Comparison of ENCODE assay signal across 16 cellular contexts in the genomic region with DNA sequence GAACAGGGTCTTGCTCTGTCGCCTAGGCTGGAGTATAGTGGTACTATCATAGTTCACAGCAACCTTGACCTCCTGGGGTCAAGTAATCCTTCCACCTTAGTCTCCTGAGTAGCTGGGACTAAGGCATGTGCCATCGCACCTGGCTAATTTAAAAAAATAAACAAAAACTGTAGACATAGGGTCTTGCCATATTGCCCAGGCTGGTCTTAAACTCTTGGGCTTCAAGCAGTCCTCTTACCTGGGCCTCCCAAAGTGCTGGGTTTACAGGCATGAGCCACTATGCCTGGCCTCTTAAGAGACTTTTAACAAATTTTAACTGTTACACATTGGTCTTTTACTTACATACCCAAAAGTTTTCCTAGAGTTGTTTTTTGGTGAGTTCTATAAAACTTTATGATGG. TPM values are rescaled to one million over a fixed set of nuclear protein-coding genes. Genes with fewer than 3 reads are reported as not detected.
A peak's percentile ranks its signal among the peaks of the same experiment; 100 is the strongest.
DNase-seq lines count a peak whose midpoint lies in the region; ATAC-seq, FAIRE-seq and TF ChIP-seq lines count a peak whose summit lies in the region.
"Had no signal": no experiment of that assay in that cellular context is flagged by ENCODE, and none has a peak within 500 bp of the region (broad histone marks: within the 10 kb centered on the region; RNA-seq: fewer than 3 reads in every experiment).

No MANE protein-coding gene starts in this region.

- no peak for TF ChIP-seq RAD21 in K562 (CRISPR knock-in tag; conservative IDR thresholded peaks at IDR 0.05 in 1 of 2, IDR thresholded peaks at IDR 0.05 in 1 of 2)

- no peak for TF ChIP-seq POLR2A in K562 (conservative IDR thresholded peaks at IDR 0.05)

- H3K27ac ChIP-seq in GM23338 (ENCODE audit: low read depth): no peak overlapping the region
- H3K27ac ChIP-seq in OCI-LY7 (ENCODE audit: low read depth, low read length, poor library complexity, severe bottlenecking): no peak overlapping the region
- peak overlapping the region; percentile 17; the same call in 1 of the 3 replicates for H3K27ac ChIP-seq in K562 (ENCODE audit: extremely low read depth, low read depth, low read length)
- H3K27ac ChIP-seq: BLaER1 treated with 17β-estradiol and CSF1 and Interleukin-3, amounts not matched to agents 10 nM and 100 nM had no signal

- H4K20me1 ChIP-seq in GM23338 (replicated peaks; ENCODE audit: insufficient read depth) (peaks cover 36% of the 10 kb centered on the region), OCI-LY7 (ENCODE audit: insufficient read depth, low read length) (peaks cover 33% of the 10 kb centered on the region), K562 (replicated peaks; ENCODE audit: control insufficient read depth, insufficient read depth, low read length) (peaks cover 11% of the 10 kb centered on the region)

- WGBS in K562 (ENCODE audit: insufficient coverage, low coverage, missing lambda C conversion rate): 26% methylated on average over 2 of the region's 2 CpGs

- H3K4me3 ChIP-seq in GM23338 (no peak overlapping the region), OCI-LY7 (ENCODE audit: low read depth, low read length, poor library complexity, severe bottlenecking) (no peak overlapping the region), K562 (no peak overlapping the region)
- H3K4me3 ChIP-seq: BLaER1 treated with 17β-estradiol and CSF1 and Interleukin-3, amounts not matched to agents 10 nM and 100 nM had no signal

- peaks cover 3% of the 10 kb centered on the region for H3K27me3 Mint-ChIP-seq in GM23338 (ENCODE audit: insufficient read depth, low read depth, poor library complexity)
- H3K27me3 Mint-ChIP-seq: B cell had no signal

- H3K4me3 Mint-ChIP-seq in GM23338: no peak overlapping the region
- H3K4me3 Mint-ChIP-seq: B cell; CD8-positive, alpha-beta T cell; H9 had no signal

- no peaks in the 10 kb centered on the region for H3F3A ChIP-seq in GM23338 (replicated peaks; ENCODE audit: low read depth)

- H3K36me3 ChIP-seq in GM23338 (ENCODE audit: insufficient read depth): no peaks in the 10 kb centered on the region
- peaks cover 26% of the 10 kb centered on the region for H3K36me3 ChIP-seq in OCI-LY7 (ENCODE audit: insufficient read depth, low read length)
- H3K36me3 ChIP-seq in K562 (ENCODE audit: control insufficient read depth, insufficient read depth, low read length): peaks cover 10% of the 10 kb centered on the region

- CTCF ChIA-PET in OCI-LY7 (lab: Charles Lee; ENCODE audit: unreplicated experiment) (no interaction called here), K562 (lab: Yijun Ruan, JAX; ENCODE audit: low intra/inter-chr PET ratio) (no interaction called here)

- no peaks in the 10 kb centered on the region for H3K9me3 Mint-ChIP-seq in GM23338
- H3K9me3 Mint-ChIP-seq: CD8-positive, alpha-beta T cell; H9 had no signal

- H3K4me2 ChIP-seq in GM23338: no peak overlapping the region
- H3K4me2 ChIP-seq in OCI-LY7 (ENCODE audit: low read length): 0 out of 2 replicates have a peak overlapping the region, but pooled peaks have one; percentile 24
- no peak overlapping the region for H3K4me2 ChIP-seq in K562 (ENCODE audit: insufficient read depth, low read length)
- H3K4me2 ChIP-seq: BLaER1 treated with 17β-estradiol and CSF1 and Interleukin-3, amounts not matched to agents 10 nM and 100 nM had no signal

- DNase-seq in GM23338 (ENCODE audit: low spot score) (no peak), OCI-LY7 (ENCODE audit: low spot score) (no peak), K562 (ENCODE audit: extremely low read depth in 1 of 4, low spot score in 3 of 4) (no peak), NCI-H1436 treated with DMSO at 0.1 percent for 48 hours (lab: John Stamatoyannopoulos, UW) (no peak)
- no peak for DNase-seq in effector CD8-positive, alpha-beta T cell (lab: John Stamatoyannopoulos, UW)
- DNase-seq: CD8-positive, alpha-beta T cell; DMS 273 treated with DMSO at 0.1 percent for 48 hours; DMS53; DND-41; EL; GOT3; H9 had no signal

- no peaks in the 10 kb centered on the region for H3K27me3 ChIP-seq in GM23338 (ENCODE audit: insufficient read depth)
- H3K27me3 ChIP-seq in K562 (ENCODE audit: control insufficient read depth in 2 of 2, insufficient read depth in 2 of 2, low read length in 2 of 2): no peaks in the 10 kb centered on the region
- H3K27me3 ChIP-seq: BLaER1 treated with 17β-estradiol and CSF1 and Interleukin-3, amounts not matched to agents 10 nM and 100 nM had no signal

- ATAC-seq in GM23338: peak; percentile 23; the same call in 1 of the 3 replicates
- ATAC-seq in K562: peak; percentile 32
- no peak for ATAC-seq in GM18517 (IDR thresholded peaks at IDR 0.05; ENCODE audit: unreplicated experiment)
- ATAC-seq: CD8-positive, alpha-beta T cell had no signal

- peaks cover 5% of the 10 kb centered on the region; the same call in 1 of the 3 replicates for H3K36me3 Mint-ChIP-seq in GM23338 (ENCODE audit: low read depth)

- POLR2A ChIA-PET in OCI-LY7 (lab: Charles Lee) (interaction anchor here (0.7 kb wide), 1 partner anchor 821 kb away, joined by 11 read pairs; no protein-coding TSS in a partner anchor), K562 (lab: Yijun Ruan, JAX) (no interaction called here)

- H3K4me1 ChIP-seq in GM23338 (ENCODE audit: insufficient read depth) (peaks cover 43% of the 10 kb centered on the region), OCI-LY7 (ENCODE audit: insufficient read depth, low read length, poor library complexity, severe bottlenecking) (peaks cover 28% of the 10 kb centered on the region), K562 (replicated peaks in 1 of 2; ENCODE audit: control insufficient read depth in 2 of 2, insufficient read depth in 2 of 2, low read length in 2 of 2) (peaks cover 2 to 19% of the 10 kb centered on the region in 2 experiments; a peak in 4 of 5 replicates)

- H3K9me3 ChIP-seq in OCI-LY7 (ENCODE audit: low read length): peaks cover 6% of the 10 kb centered on the region; the same call in 1 of the 2 replicates
- no peaks in the 10 kb centered on the region for H3K9me3 ChIP-seq in K562 (replicated peaks; ENCODE audit: control insufficient read depth, insufficient read depth, low read depth, low read length)

- peaks cover 42% of the 10 kb centered on the region for H3K4me1 Mint-ChIP-seq in GM23338

- H2AFZ ChIP-seq in GM23338 (no peak overlapping the region), OCI-LY7 (ENCODE audit: low read length) (no peak overlapping the region), K562 (ENCODE audit: low read depth, low read length) (no peak overlapping the region)

- in situ Hi-C loops in K562 (cut with MboI): no loop called here

- BruUV-seq in OCI-LY7 (replicated peaks; lab: Mats Ljungman, UMichigan) (no TSS peak), K562 (replicated peaks; lab: Mats Ljungman, UMichigan) (no TSS peak)

- TF ChIP-seq CTCF in GM23338 (conservative IDR thresholded peaks at IDR 0.05; ENCODE audit: low read depth in 2 of 2) (no peak), OCI-LY7 (conservative IDR thresholded peaks at IDR 0.05; ENCODE audit: low read length) (no peak), K562 (IDR thresholded peaks at IDR 0.05 in 2 of 3, conservative IDR thresholded peaks at IDR 0.05 in 1 of 3; ENCODE audit: insufficient read depth in 2 of 3, low read depth in 1 of 3, low read length in 3 of 3) (no peak)

- H3K79me2 ChIP-seq in GM23338 (replicated peaks; ENCODE audit: insufficient read depth): peaks cover 100% of the 10 kb centered on the region
- H3K79me2 ChIP-seq in OCI-LY7 (ENCODE audit: insufficient read depth, low read depth, low read length): peaks cover 100% of the 10 kb centered on the region
- H3K79me2 ChIP-seq in K562 (ENCODE audit: control insufficient read depth, insufficient read depth, low read length): peaks cover 98% of the 10 kb centered on the region

- H3K9me2 ChIP-seq in GM23338 (ENCODE audit: insufficient read depth): no peaks in the 10 kb centered on the region
- H3K9me2 ChIP-seq in OCI-LY7 (ENCODE audit: insufficient read depth, low read length): no peaks in the 10 kb centered on the region

- H3K9ac ChIP-seq in K562 (ENCODE audit: insufficient read depth in 1 of 2, low read depth in 2 of 2, low read length in 2 of 2): no peak overlapping the region
- H3K9ac ChIP-seq: BLaER1 treated with 17β-estradiol and CSF1 and Interleukin-3, amounts not matched to agents 10 nM and 100 nM had no signal

- no peak for FAIRE-seq in K562 (lab: Jason Lieb, UNC)
- FAIRE-seq: GM12891 had no signal

- H3K27ac Mint-ChIP-seq in GM23338: no peak overlapping the region
- H3K27ac Mint-ChIP-seq: B cell; CD8-positive, alpha-beta T cell had no signal

- no peaks in the 10 kb centered on the region for H3K9me1 ChIP-seq in K562 (ENCODE audit: control insufficient read depth, insufficient read depth, low read length)

- intact Hi-C loops in OCI-LY7 (cut with micrococcal nuclease; ENCODE audit: unreplicated experiment): no loop called here
- intact Hi-C loops in K562 (cut with micrococcal nuclease): no loop called here

- TF ChIP-seq EP300 in K562 (IDR thresholded peaks at IDR 0.05; ENCODE audit: low read length): no peak

TF ChIP-seq in K562, 482 proteins besides CTCF, POLR2A, EP300 and RAD21 (continues in another document):
- TF ChIP-seq ADNP (tag; IDR thresholded peaks at IDR 0.05): no peak
- TF ChIP-seq ZNF121 (CRISPR knock-in tag; conservative IDR thresholded peaks at IDR 0.05): peak; percentile 59

RNA-seq across cellular contexts. Expression of a gene that starts 12.4 kb away (rescaled TPM):
- total RNA-seq in GM23338 (2014; rRNA removed; shearing (Covaris generic)): 81.7 and 93.2 TPM in 2 replicates
- polyA plus RNA-seq in GM23338 (2016; fragmentation: Nextera tagmentation; extraction: Ambion mirVana) (29.9 and 38.0 TPM in 2 replicates), K562 (2011; rRNA removed) (20.8 and 35.5 TPM in 2 replicates), K562 (2014; fragmentation: Illumina TruSeq; extraction: Trizol) (35.6 and 50.2 TPM in 2 replicates), K562 (2014; fragmentation: Nextera tagmentation; extraction: Ambion mirVana) (10 to 100 TPM in 1 of 2 experiments, 1 to 10 TPM in 1; 9.4 to 15.9 TPM), K562 (2014; rRNA removed) (23.8 and 25.9 TPM in 2 replicates)
- 26.6 and 30.0 TPM in 2 replicates for total RNA-seq in OCI-LY7 (2014; rRNA removed; shearing (Covaris generic))
- total RNA-seq in OCI-LY7 (2022) (58.0 and 61.7 TPM in 2 replicates), K562 (2014; rRNA removed) (31.4 and 38.7 TPM in 2 replicates), K562 (2014; rRNA removed; fragmentation: Illumina TruSeq; extraction: Trizol) (69.7 and 81.5 TPM in 2 replicates), K562 (2015; rRNA removed; fragmentation: Illumina TruSeq; extraction: Trizol) (63.8 and 68.9 TPM in 2 replicates), K562 (2021) (41.3 TPM in 2 replicates)
- total RNA-seq in K562 (2011; cell fraction: chromatin; rRNA removed; ENCODE audit: low replicate concordance): 24.9 and 139 TPM in 2 replicates
- total RNA-seq in K562 (2011; cell fraction: nucleolus; rRNA removed): 13.0 and 23.4 TPM in 2 replicates
- total RNA-seq in K562 (2011; cell fraction: nucleoplasm; rRNA removed): 36.8 and 45.6 TPM in 2 replicates
- 3.8 and 7.0 TPM in 2 replicates for polyA plus RNA-seq in K562 (2011; cell fraction: cytosol; rRNA removed)
- polyA plus RNA-seq in K562 (2011; cell fraction: nucleus; rRNA removed): 10.8 and 13.3 TPM in 2 replicates
- 24.5 and 29.3 TPM in 2 replicates for polyA plus RNA-seq in K562 (2012)
- 47.6 and 49.9 TPM in 2 replicates for polyA minus RNA-seq in K562 (2011; rRNA and poly(A)+ RNA removed)
- polyA minus RNA-seq in K562 (2011; cell fraction: cytosol; rRNA and poly(A)+ RNA removed): 14.7 and 22.0 TPM in 2 replicates
- polyA minus RNA-seq in K562 (2011; cell fraction: nucleus; rRNA and poly(A)+ RNA removed): 37.4 and 69.4 TPM in 2 replicates
